ENCODE assay signal across 21 cellular contexts in the genomic region with DNA sequence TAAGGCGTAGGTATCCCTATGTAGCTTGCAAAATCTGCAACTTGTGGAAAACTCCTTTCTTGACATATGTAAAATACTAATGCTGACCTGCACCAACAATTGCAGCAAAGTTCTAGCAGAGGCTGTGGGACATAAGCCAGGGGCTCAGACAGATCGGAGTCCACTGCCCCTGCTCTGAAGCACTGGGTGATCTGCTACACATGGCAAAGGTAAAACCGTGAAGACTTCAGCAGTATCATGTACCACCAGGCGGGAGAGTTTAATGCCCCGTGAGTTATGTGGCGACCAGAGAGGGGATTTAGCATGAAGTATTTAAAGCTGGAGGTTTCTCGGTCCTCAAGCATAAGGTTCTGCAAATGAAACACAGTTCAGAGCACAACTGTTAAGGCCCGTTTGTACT.
"Had no signal": no experiment of that assay in that cellular context is flagged by ENCODE, and none has a peak within 500 bp of the region (broad histone marks: within the 10 kb centered on the region; RNA-seq: fewer than 3 reads in every experiment).

No MANE protein-coding gene starts in this region.

- H3K4me1 Mint-ChIP-seq: memory B cell, naive B cell had no signal

- H3K4me1 ChIP-seq: gastrocnemius medialis, heart right ventricle, left ventricle myocardium inferior, lower lobe of right lung, upper lobe of right lung, vagina had no signal

- H3K27ac ChIP-seq: epithelial cell of prostate, esophagus muscularis mucosa, gastrocnemius medialis, heart right ventricle, left ventricle myocardium inferior, lower lobe of right lung, neutrophil, tibial nerve, upper lobe of right lung, vagina had no signal

- H3K4me3 Mint-ChIP-seq: memory B cell; naive B cell; nephron; stimulated activated naive CD8-positive, alpha-beta T cell treated with anti-CD3 and anti-CD28 coated beads, Interleukin-15, Interleukin-2, amounts not matched to agents 100 ng/mL and 50 ng/mL, for 24 hours had no signal

- DNase-seq: effector memory CD4-positive, alpha-beta T cell; gastrocnemius medialis; heart right ventricle; hypothalamus; islet precursor cell; left ventricle myocardium inferior; lower lobe of right lung; midbrain; naive B cell; right cardiac atrium; stimulated activated CD4-positive, alpha-beta T cell treated with anti-CD3 and anti-CD28 coated beads, Interleukin-2, amount 100 ng/mL, for 48 hours; upper lobe of right lung had no signal

- H3K9me3 ChIP-seq: esophagus muscularis mucosa, gastrocnemius medialis, heart right ventricle, left ventricle myocardium inferior, lower lobe of right lung, neutrophil, tibial nerve, upper lobe of right lung, vagina had no signal

- H3K27ac Mint-ChIP-seq: memory B cell; stimulated activated naive CD8-positive, alpha-beta T cell treated with anti-CD3 and anti-CD28 coated beads, Interleukin-15, Interleukin-2, amounts not matched to agents 100 ng/mL and 50 ng/mL, for 24 hours had no signal

- H3K36me3 ChIP-seq: esophagus muscularis mucosa, gastrocnemius medialis, heart right ventricle, left ventricle myocardium inferior, lower lobe of right lung, neutrophil, tibial nerve, upper lobe of right lung, vagina had no signal

- H3K4me3 ChIP-seq: esophagus muscularis mucosa, gastrocnemius medialis, heart right ventricle, left ventricle myocardium inferior, lower lobe of right lung, smooth muscle cell, tibial nerve, upper lobe of right lung, vagina had no signal

- H3K9me3 Mint-ChIP-seq: memory B cell; naive B cell; nephron; stimulated activated naive CD8-positive, alpha-beta T cell treated with anti-CD3 and anti-CD28 coated beads, Interleukin-15, Interleukin-2, amounts not matched to agents 100 ng/mL and 50 ng/mL, for 24 hours had no signal

- H3K36me3 Mint-ChIP-seq: memory B cell, naive B cell had no signal

- ATAC-seq: gastrocnemius medialis, heart right ventricle, lower lobe of right lung, right cardiac atrium, upper lobe of right lung had no signal

- H3K27me3 ChIP-seq: esophagus muscularis mucosa, gastrocnemius medialis, heart right ventricle, neutrophil, tibial nerve, upper lobe of right lung, vagina had no signal

- H3K4me2 ChIP-seq: smooth muscle cell had no signal
